In the genomic region with DNA sequence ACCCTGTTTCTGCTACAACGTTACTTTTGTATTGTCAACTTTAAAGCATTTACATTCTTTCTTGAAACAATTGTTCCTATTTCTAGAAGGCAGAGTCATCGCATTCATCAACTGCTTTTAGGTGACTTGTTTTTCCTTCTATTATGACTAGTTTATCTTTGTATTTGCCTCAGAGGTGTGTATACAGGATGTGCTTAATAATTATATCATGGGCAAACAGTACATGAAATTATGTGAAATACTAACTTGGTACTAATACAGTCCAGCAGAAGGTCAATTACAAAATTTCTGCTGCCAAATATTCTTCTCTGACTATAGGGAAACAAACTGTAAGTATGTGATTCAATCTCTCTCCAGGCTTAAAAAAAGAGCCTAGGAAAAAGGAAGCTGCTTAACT, we compare ENCODE assay signal across 1 cellular context.
TF ChIP-seq lines count a peak whose summit lies in the region.

No MANE protein-coding gene starts in this region.

TF ChIP-seq in A549, 52 proteins besides CTCF, POLR2A, EP300 and RAD21 (continued from another document):
- TF ChIP-seq, protein P1, sequence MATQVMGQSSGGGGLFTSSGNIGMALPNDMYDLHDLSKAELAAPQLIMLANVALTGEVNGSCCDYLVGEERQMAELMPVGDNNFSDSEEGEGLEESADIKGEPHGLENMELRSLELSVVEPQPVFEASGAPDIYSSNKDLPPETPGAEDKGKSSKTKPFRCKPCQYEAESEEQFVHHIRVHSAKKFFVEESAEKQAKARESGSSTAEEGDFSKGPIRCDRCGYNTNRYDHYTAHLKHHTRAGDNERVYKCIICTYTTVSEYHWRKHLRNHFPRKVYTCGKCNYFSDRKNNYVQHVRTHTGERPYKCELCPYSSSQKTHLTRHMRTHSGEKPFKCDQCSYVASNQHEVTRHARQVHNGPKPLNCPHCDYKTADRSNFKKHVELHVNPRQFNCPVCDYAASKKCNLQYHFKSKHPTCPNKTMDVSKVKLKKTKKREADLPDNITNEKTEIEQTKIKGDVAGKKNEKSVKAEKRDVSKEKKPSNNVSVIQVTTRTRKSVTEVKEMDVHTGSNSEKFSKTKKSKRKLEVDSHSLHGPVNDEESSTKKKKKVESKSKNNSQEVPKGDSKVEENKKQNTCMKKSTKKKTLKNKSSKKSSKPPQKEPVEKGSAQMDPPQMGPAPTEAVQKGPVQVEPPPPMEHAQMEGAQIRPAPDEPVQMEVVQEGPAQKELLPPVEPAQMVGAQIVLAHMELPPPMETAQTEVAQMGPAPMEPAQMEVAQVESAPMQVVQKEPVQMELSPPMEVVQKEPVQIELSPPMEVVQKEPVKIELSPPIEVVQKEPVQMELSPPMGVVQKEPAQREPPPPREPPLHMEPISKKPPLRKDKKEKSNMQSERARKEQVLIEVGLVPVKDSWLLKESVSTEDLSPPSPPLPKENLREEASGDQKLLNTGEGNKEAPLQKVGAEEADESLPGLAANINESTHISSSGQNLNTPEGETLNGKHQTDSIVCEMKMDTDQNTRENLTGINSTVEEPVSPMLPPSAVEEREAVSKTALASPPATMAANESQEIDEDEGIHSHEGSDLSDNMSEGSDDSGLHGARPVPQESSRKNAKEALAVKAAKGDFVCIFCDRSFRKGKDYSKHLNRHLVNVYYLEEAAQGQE (IDR thresholded peaks at IDR 0.05): no peak
- no peak for TF ChIP-seq PHF8 (IDR thresholded peaks at IDR 0.05; ENCODE audit: borderline replicate concordance, low read depth)
- TF ChIP-seq SREBF2 (IDR thresholded peaks at IDR 0.05): no peak
- TF ChIP-seq, protein P2, sequence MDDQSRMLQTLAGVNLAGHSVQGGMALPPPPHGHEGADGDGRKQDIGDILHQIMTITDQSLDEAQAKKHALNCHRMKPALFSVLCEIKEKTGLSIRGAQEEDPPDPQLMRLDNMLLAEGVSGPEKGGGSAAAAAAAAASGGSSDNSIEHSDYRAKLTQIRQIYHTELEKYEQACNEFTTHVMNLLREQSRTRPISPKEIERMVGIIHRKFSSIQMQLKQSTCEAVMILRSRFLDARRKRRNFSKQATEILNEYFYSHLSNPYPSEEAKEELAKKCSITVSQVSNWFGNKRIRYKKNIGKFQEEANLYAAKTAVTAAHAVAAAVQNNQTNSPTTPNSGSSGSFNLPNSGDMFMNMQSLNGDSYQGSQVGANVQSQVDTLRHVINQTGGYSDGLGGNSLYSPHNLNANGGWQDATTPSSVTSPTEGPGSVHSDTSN (IDR thresholded peaks at IDR 0.05): no peak
